9 cellular contexts compared by ENCODE assay signal in genomic region chr19:46924874-46925547, GRCh38.
DNase-seq lines count a peak whose midpoint lies in the region; ATAC-seq and TF ChIP-seq lines count a peak whose summit lies in the region.
"Had no signal": no experiment of that assay in that cellular context is flagged by ENCODE, and none has a peak within 500 bp of the region (broad histone marks: within the 10 kb centered on the region; RNA-seq: fewer than 3 reads in every experiment).

No MANE protein-coding gene starts in this region.

- DNase-seq in GM10248 (ENCODE audit: extremely low spot score) (peak; percentile 39), Panc1 (ENCODE audit: low read depth, low spot score) (no peak), esophagus muscularis mucosa (ENCODE audit: extremely low spot score) (no peak), psoas muscle (no peak), OCI-M2 (lab: John Stamatoyannopoulos, UW; ENCODE audit: unreplicated experiment) (no peak), NCI-H1105 treated with DMSO at 0.1 percent for 48 hours (lab: John Stamatoyannopoulos, UW) (no peak), ecto neural progenitor cell (ENCODE audit: low spot score) (no peak)
- DNase-seq: retina had no signal

- no peak for TF ChIP-seq POLR2A in esophagus muscularis mucosa (IDR thresholded peaks at IDR 0.05; ENCODE audit: low read depth)

- no peaks in the 10 kb centered on the region for H3K27me3 ChIP-seq in Panc1 (ENCODE audit: control insufficient read depth, insufficient read depth, low read length)
- no peaks in the 10 kb centered on the region for H3K27me3 ChIP-seq in esophagus muscularis mucosa
- H3K27me3 ChIP-seq in psoas muscle (ENCODE audit: insufficient read depth in 3 of 3, low read length in 2 of 3), result no peaks in the 10 kb centered on the region

- H3K27ac ChIP-seq in Panc1 (ENCODE audit: low read length) (peak overlapping the region; percentile 83), esophagus muscularis mucosa (replicated peaks in 1 of 4) (peak overlapping the region; percentile 19 to 55 (median 38)), psoas muscle (peak overlapping the region; percentile 75)

- ATAC-seq in Panc1, result peak; percentile 77
- ATAC-seq in psoas muscle, result peak in 3 of 4 donors; percentile 53 to 74 (median 73)
- no peak for ATAC-seq in GM21447 (IDR thresholded peaks at IDR 0.05; ENCODE audit: unreplicated experiment)

- H3K4me1 ChIP-seq in Panc1 (ENCODE audit: control insufficient read depth, insufficient read depth, low read length) (peaks cover 45% of the 10 kb centered on the region), esophagus muscularis mucosa (peaks cover 56 to 72% (median 62%) of the 10 kb centered on the region in 4 donors), psoas muscle (peaks cover 69% of the 10 kb centered on the region)

- no peak for TF ChIP-seq EP300 in esophagus muscularis mucosa (IDR thresholded peaks at IDR 0.05)

- no peaks in the 10 kb centered on the region for H3K9me3 ChIP-seq in Panc1 (ENCODE audit: control insufficient read depth, insufficient read depth, low read depth, low read length)
- H3K9me3 ChIP-seq in esophagus muscularis mucosa, result no peaks in the 10 kb centered on the region
- H3K9me3 ChIP-seq in psoas muscle, result no peaks in the 10 kb centered on the region

- intact Hi-C loops in Panc1 (cut with micrococcal nuclease; ENCODE audit: unreplicated experiment) (loop anchor here (10.0 kb wide), 1 partner anchor 60 kb away; the partner anchor contains the start of gene ARHGAP35), esophagus muscularis mucosa (cut with DNase I) (loop anchor here (5.0 kb wide), 1 partner anchor 63 kb away; the partner anchor contains the start of gene ARHGAP35), psoas muscle (cut with DNase I) (loop anchor here in 1 of 2 donors (5.0 kb wide), 2 partner anchors 52 to 63 kb away; partner anchors contain the start of gene ARHGAP35)

- no peak for TF ChIP-seq CTCF in GM10248 (IDR thresholded peaks at IDR 0.05; ENCODE audit: control extremely low read depth, extremely low read depth, low read depth, missing control alignments)
- no peak for TF ChIP-seq CTCF in Panc1 (IDR thresholded peaks at IDR 0.05)
- no peak for TF ChIP-seq CTCF in esophagus muscularis mucosa (IDR thresholded peaks at IDR 0.05)
- no peak for TF ChIP-seq CTCF in psoas muscle (IDR thresholded peaks at IDR 0.05)

- peaks cover 5% of the 10 kb centered on the region; the same call in 1 of the 2 replicates for H3K36me3 ChIP-seq in Panc1 (ENCODE audit: control insufficient read depth, insufficient read depth, low read length)
- peaks cover 0 to 29% (median 25%) of the 10 kb centered on the region in 4 donors for H3K36me3 ChIP-seq in esophagus muscularis mucosa
- H3K36me3 ChIP-seq in psoas muscle (ENCODE audit: insufficient read depth in 1 of 2, low read depth in 1 of 2), result peaks cover 0 to 23% of the 10 kb centered on the region in 2 donors

- CTCF ChIA-PET in GM10248 (lab: Yijun Ruan, JAX), result interaction anchor here (0.8 to 2.9 kb wide), 10 partner anchors 8 to 88 kb away, joined by 3 to 14 read pairs (median 4); no protein-coding TSS in a partner anchor
- CTCF ChIA-PET in Panc1 (lab: Charles Lee), result no interaction called here

- POLR2A ChIA-PET in GM10248 (lab: Yijun Ruan, JAX) (interaction anchor here (0.6 kb wide), 1 partner anchor 51 kb away, joined by 6 read pairs; no protein-coding TSS in a partner anchor), Panc1 (lab: Charles Lee) (interaction anchor here (0.7 kb wide), 1 partner anchor 64 kb away, joined by 4 read pairs; no protein-coding TSS in a partner anchor)

- BruUV-seq in Panc1 (replicated peaks; lab: Mats Ljungman, UMichigan), result no TSS peak

- no peak overlapping the region for H3K4me3 ChIP-seq in Panc1 (ENCODE audit: low read depth in 2 of 2, low read length in 2 of 2)
- no peak overlapping the region for H3K4me3 ChIP-seq in esophagus muscularis mucosa
- H3K4me3 ChIP-seq in psoas muscle, result no peak overlapping the region

- in situ Hi-C loops in Panc1 (cut with HindIII; ENCODE audit: low pct_unique_long_range_greater_than_20kb, low sequenced_read_pairs), result no loop called here

- WGBS in esophagus muscularis mucosa, result 32% methylated on average over 8 of the region's 8 CpGs
- 18 to 36% (median 22%) methylated on average over 8 of the region's 8 CpGs for WGBS in psoas muscle, 3 donors
